In genomic region chr11:434496-434895, GRCh38 we compare ENCODE assay signal across 29 cellular contexts. TPM values are rescaled to one million over a fixed set of nuclear protein-coding genes. Genes with fewer than 3 reads are reported as not detected.
"Had no signal": no experiment of that assay in that cellular context is flagged by ENCODE, and none has a peak within 500 bp of the region (broad histone marks: within the 10 kb centered on the region; RNA-seq: fewer than 3 reads in every experiment).

No MANE protein-coding gene starts in this region.

- H3K4me3 ChIP-seq: esophagus squamous epithelium, heart right ventricle, left lung, lung, pancreas, smooth muscle cell, thoracic aorta, tibial nerve, upper lobe of left lung had no signal

- ATAC-seq: effector memory CD8-positive, alpha-beta T cell; heart right ventricle; left lung; pancreas; sciatic nerve; stimulated activated effector memory CD8-positive, alpha-beta T cell treated with anti-CD3 and anti-CD28 coated beads, Interleukin-12 subunit alpha, Interleukin-12 subunit beta, amount 100 ng/mL, for 72 hours had no signal

- H3K4me1 ChIP-seq: heart right ventricle, left lung, pancreas, tibial nerve, upper lobe of left lung had no signal

- H3K27me3 ChIP-seq: left lung, pancreas, upper lobe of left lung had no signal

- H3K4me2 ChIP-seq: smooth muscle cell had no signal

- H3K9me3 ChIP-seq: esophagus squamous epithelium, heart right ventricle, left lung, pancreas, thoracic aorta, tibial nerve, upper lobe of left lung had no signal

- H3K27ac ChIP-seq: esophagus squamous epithelium, heart right ventricle, left lung, pancreas, thoracic aorta, tibial nerve, upper lobe of left lung had no signal

- H3K36me3 ChIP-seq: heart right ventricle, left lung, pancreas, thoracic aorta, tibial nerve, upper lobe of left lung had no signal

- DNase-seq: caudate nucleus; cerebellar nuclear complex; cortex of kidney; effector memory CD8-positive, alpha-beta T cell; erythroblast; esophagus squamous epithelium; foreskin melanocyte; glutamatergic neuron; heart right ventricle; hippocampal formation; immature natural killer cell; islet precursor cell; naive B cell; nephron progenitor cell; occipital lobe; retina; stimulated activated CD4-positive, alpha-beta T cell treated with anti-CD3 and anti-CD28 coated beads, Interleukin-2, amount 100 ng/mL, for 24 hours; stimulated activated CD4-positive, alpha-beta T cell treated with anti-CD3 and anti-CD28 coated beads, Interleukin-4, amount 100 ng/mL, for 24 hours; stimulated activated naive CD4-positive, alpha-beta T cell treated with Interleukin-2 at 50 U/mL for 16 hours had no signal

RNA-seq across cellular contexts. Expression of gene ANO9, which starts 7.3 kb away (rescaled TPM):
- total RNA-seq: occipital lobe had no signal

RNA-seq across cellular contexts. Expression of gene PKP3, which starts 40.5 kb away (rescaled TPM):
- total RNA-seq: mononuclear cell had no signal
